18 cellular contexts compared by ENCODE assay signal in genomic region chrX:47664737-47665136, GRCh38. TPM values are rescaled to one million over a fixed set of nuclear protein-coding genes. Genes with fewer than 3 reads are reported as not detected.
DNase-seq lines count a peak whose midpoint lies in the region; ATAC-seq and TF ChIP-seq lines count a peak whose summit lies in the region.
"Had no signal": no experiment of that assay in that cellular context is flagged by ENCODE, and none has a peak within 500 bp of the region (broad histone marks: within the 10 kb centered on the region; RNA-seq: fewer than 3 reads in every experiment).

No MANE protein-coding gene starts in this region.

- H3K27me3 ChIP-seq in adipocyte (replicated peaks; ENCODE audit: control insufficient read depth, insufficient read depth, low read length) (no peaks in the 10 kb centered on the region), osteoblast (ENCODE audit: insufficient read depth, low read length) (no peaks in the 10 kb centered on the region), upper lobe of left lung (no peaks in the 10 kb centered on the region)
- H3K27me3 ChIP-seq: cardiac muscle cell, esophagus squamous epithelium had no signal

- H3K4me2 ChIP-seq in osteoblast (ENCODE audit: insufficient read depth, low read length): no peak overlapping the region

- no peak for TF ChIP-seq POLR2A in upper lobe of left lung (IDR thresholded peaks at IDR 0.05)

- peak overlapping the region; percentile 42 for H3K27ac Mint-ChIP-seq in activated T-cell treated with anti-CD3 and anti-CD28 coated beads, Interleukin-2, amount 50 U/mL, for 24 hours

- H3K4me3 ChIP-seq in adipocyte (ENCODE audit: low read length): no peak overlapping the region
- H3K4me3 ChIP-seq in osteoblast (ENCODE audit: insufficient read depth, low read length): no peak overlapping the region
- H3K4me3 ChIP-seq in upper lobe of left lung: no peak overlapping the region
- H3K4me3 ChIP-seq: cardiac muscle cell, esophagus squamous epithelium, left ventricle myocardium inferior had no signal

- H3K4me3 Mint-ChIP-seq in activated T-cell treated with anti-CD3 and anti-CD28 coated beads, Interleukin-2, amount 50 U/mL, for 24 hours: no peak overlapping the region

- H3K4me1 ChIP-seq in adipocyte (ENCODE audit: control insufficient read depth, insufficient read depth, low read length) (peaks cover 21% of the 10 kb centered on the region), osteoblast (ENCODE audit: insufficient read depth, low read length) (peaks cover 17% of the 10 kb centered on the region), upper lobe of left lung (no peaks in the 10 kb centered on the region)
- H3K4me1 ChIP-seq: left ventricle myocardium inferior had no signal

- ATAC-seq in GM18502 (IDR thresholded peaks at IDR 0.05; ENCODE audit: poor library complexity, unreplicated experiment) (no peak), upper lobe of left lung (ENCODE audit: low FRiP score in 2 of 2) (no peak)

- no peak for TF ChIP-seq CTCF in osteoblast (IDR thresholded peaks at IDR 0.05; ENCODE audit: extremely low read depth, low read depth, low read length)
- TF ChIP-seq CTCF in upper lobe of left lung (IDR thresholded peaks at IDR 0.05): no peak

- DNase-seq in activated T-cell treated with anti-CD3 and anti-CD28 coated beads, Interleukin-2, amount 50 U/mL, for 24 hours: no peak
- DNase-seq in activated T-cell treated with anti-CD3 and anti-CD28 coated beads, Interleukin-2, amount 50 U/mL, for 48 hours: no peak
- DNase-seq in adipocyte (ENCODE audit: low read depth): peak; percentile 21
- DNase-seq in osteoblast (ENCODE audit: insufficient read length, low spot score, missing footprints): peak; percentile 42
- no peak for DNase-seq in upper lobe of left lung
- DNase-seq: activated CD4-positive, alpha-beta T cell treated with anti-CD3 and anti-CD28 coated beads, Interleukin-2, amount 50 U/mL, for 4 hours; C1 segment of cervical spinal cord; effector CD8-positive, alpha-beta T cell; esophagus squamous epithelium; KBM-7; left ventricle myocardium inferior; NCI-H2171 treated with DMSO at 0.1 percent for 48 hours; OCI-M1; Right ventricle myocardium superior; stimulated activated CD4-positive, alpha-beta T cell treated with anti-CD3 and anti-CD28 coated beads, Interleukin-12 subunit alpha, Interleukin-12 subunit beta, amount 100 ng/mL, for 4 hours; SW 1271 had no signal

- H4K20me1 ChIP-seq in osteoblast (ENCODE audit: insufficient read depth, low read length): no peaks in the 10 kb centered on the region

- H3K4me1 Mint-ChIP-seq in activated T-cell treated with anti-CD3 and anti-CD28 coated beads, Interleukin-2, amount 50 U/mL, for 24 hours (ENCODE audit: low read depth): peaks cover 40% of the 10 kb centered on the region

- H3K36me3 ChIP-seq in adipocyte (ENCODE audit: control insufficient read depth, insufficient read depth, low read length, severe bottlenecking): no peaks in the 10 kb centered on the region
- no peaks in the 10 kb centered on the region for H3K36me3 ChIP-seq in osteoblast (ENCODE audit: insufficient read depth, low read length)
- no peaks in the 10 kb centered on the region for H3K36me3 ChIP-seq in upper lobe of left lung
- H3K36me3 ChIP-seq: cardiac muscle cell, esophagus squamous epithelium, left ventricle myocardium inferior had no signal

- H3K9me3 ChIP-seq in adipocyte (ENCODE audit: control insufficient read depth, low read length) (no peaks in the 10 kb centered on the region), osteoblast (ENCODE audit: low read depth, low read length) (no peaks in the 10 kb centered on the region), upper lobe of left lung (no peaks in the 10 kb centered on the region)
- H3K9me3 ChIP-seq: esophagus squamous epithelium, left ventricle myocardium inferior had no signal

- peaks cover 15% of the 10 kb centered on the region for H3K27me3 Mint-ChIP-seq in activated T-cell treated with anti-CD3 and anti-CD28 coated beads, Interleukin-2, amount 50 U/mL, for 24 hours

- H3K9me3 Mint-ChIP-seq in activated T-cell treated with anti-CD3 and anti-CD28 coated beads, Interleukin-2, amount 50 U/mL, for 24 hours: no peaks in the 10 kb centered on the region

- 80 to 97% methylated on average over 5 of the region's 5 CpGs for WGBS in upper lobe of left lung, 2 donors

- H3K36me3 Mint-ChIP-seq in activated T-cell treated with anti-CD3 and anti-CD28 coated beads, Interleukin-2, amount 50 U/mL, for 24 hours (ENCODE audit: low read depth): peaks cover 18% of the 10 kb centered on the region

- H3K27ac ChIP-seq in osteoblast (ENCODE audit: low read depth, low read length) (peak overlapping the region; percentile 58), upper lobe of left lung (no peak overlapping the region)
- H3K27ac ChIP-seq: cardiac muscle cell, esophagus squamous epithelium, left ventricle myocardium inferior had no signal

- no peaks in the 10 kb centered on the region for H3K79me2 ChIP-seq in osteoblast (ENCODE audit: insufficient read depth, low read length)

- no peak overlapping the region for H2AFZ ChIP-seq in osteoblast (ENCODE audit: low read length)

- no peak overlapping the region for H3K9ac ChIP-seq in adipocyte (ENCODE audit: low read length)

- TF ChIP-seq EP300 in upper lobe of left lung (IDR thresholded peaks at IDR 0.05): no peak

RNA-seq across cellular contexts. Expression of gene UXT, which starts 5.8 kb away (rescaled TPM):
- 93.4 and 94.9 TPM in 2 replicates for total RNA-seq in osteoblast
- total RNA-seq in upper lobe of left lung: 10 to 100 TPM; 23.0 to 90.6 (median 75.2) TPM

RNA-seq across cellular contexts. Expression of gene ELK1, which starts 14.4 kb away (rescaled TPM):
- total RNA-seq in osteoblast (36.2 and 37.6 TPM in 2 replicates), upper lobe of left lung (10 to 100 TPM; 11.5 to 30.4 (median 21.5) TPM)

RNA-seq across cellular contexts. Expression of gene CFP, which starts 35.0 kb away (rescaled TPM):
- total RNA-seq in osteoblast: 0.29 and 0.36 TPM in 2 replicates
- 10 to 100 TPM in 5 of 6 donors, 1 to 10 TPM in 1; 9.1 to 40.6 (median 14.1) TPM for total RNA-seq in upper lobe of left lung

RNA-seq across cellular contexts. Expression of gene SYN1, which starts 45.1 kb away (rescaled TPM):
- total RNA-seq in osteoblast (under 0.01 TPM in 2 replicates), upper lobe of left lung (10 to 100 TPM in 1 of 6 donors, 1 to 10 TPM in 1, under 1 TPM in 4; 0.20 to 11.5 (median 0.56) TPM)

Comparison
In these comparisons a context has a peak if more than half of its experiments do, and no peak if none do; other contexts are left out.
1. DNase-seq: peak in adipocyte (single experiment) and osteoblast (single experiment); none in activated T-cell treated with anti-CD3 and anti-CD28 coated beads, Interleukin-2, amount 50 U/mL, for 24 hours (single experiment), activated T-cell treated with anti-CD3 and anti-CD28 coated beads, Interleukin-2, amount 50 U/mL, for 48 hours (0 of 2) and upper lobe of left lung (0 of 2).